In genomic region chr1:228455715-228456114, GRCh38 we compare ENCODE assay signal across 11 cellular contexts. TPM values are rescaled to one million over a fixed set of nuclear protein-coding genes. Genes with fewer than 3 reads are reported as not detected.
DNase-seq lines count a peak whose midpoint lies in the region; ATAC-seq and TF ChIP-seq lines count a peak whose summit lies in the region.
"Had no signal": no experiment of that assay in that cellular context is flagged by ENCODE, and none has a peak within 500 bp of the region (broad histone marks: within the 10 kb centered on the region; RNA-seq: fewer than 3 reads in every experiment).

No MANE protein-coding gene starts in this region.

- no peaks in the 10 kb centered on the region for H3K9me3 ChIP-seq in SU-DHL-6 (ENCODE audit: insufficient read depth, low read length)
- H3K9me3 ChIP-seq: sigmoid colon had no signal

- no peaks in the 10 kb centered on the region for H3K9me2 ChIP-seq in SU-DHL-6 (replicated peaks; ENCODE audit: insufficient read depth, low read length)

- peak overlapping the region; percentile 52 for H3K4me2 ChIP-seq in SU-DHL-6 (ENCODE audit: low read depth, low read length, poor library complexity, severe bottlenecking)
- H3K4me2 ChIP-seq: KMS-11 had no signal

- no peaks in the 10 kb centered on the region for H4K20me1 ChIP-seq in SU-DHL-6 (ENCODE audit: low read depth, low read length)

- H3K36me3 ChIP-seq in SU-DHL-6 (ENCODE audit: low read length) = no peaks in the 10 kb centered on the region
- H3K36me3 ChIP-seq: sigmoid colon had no signal

- no peaks in the 10 kb centered on the region for H3K27me3 ChIP-seq in SU-DHL-6 (ENCODE audit: low read length)

- no peak overlapping the region for H3K9ac ChIP-seq in SU-DHL-6 (ENCODE audit: low read length)
- H3K9ac ChIP-seq: KMS-11 had no signal

- DNase-seq in AG09319 (ENCODE audit: extremely low read depth, low read depth) = no peak
- peak; percentile 63 for DNase-seq in G401 (ENCODE audit: low spot score)
- peak; percentile 50 for DNase-seq in fibroblast of the aortic adventitia (ENCODE audit: low read depth)
- no peak for DNase-seq in effector CD8-positive, alpha-beta T cell (lab: John Stamatoyannopoulos, UW)
- no peak for DNase-seq in AG20443 (ENCODE audit: low spot score)
- DNase-seq in NCI-H128 (lab: John Stamatoyannopoulos, UW; ENCODE audit: unreplicated experiment) = no peak
- DNase-seq: amygdala had no signal

- TF ChIP-seq CTCF in AG09319 (IDR thresholded peaks at IDR 0.05; ENCODE audit: low read depth, low read length) = peak; percentile 32
- TF ChIP-seq CTCF in SU-DHL-6 (IDR thresholded peaks at IDR 0.05; ENCODE audit: insufficient read depth, low read length, poor library complexity, severe bottlenecking) = no peak
- TF ChIP-seq CTCF in fibroblast of the aortic adventitia (IDR thresholded peaks at IDR 0.05; ENCODE audit: insufficient read depth, low read length) = peak; percentile 54

- in situ Hi-C loops in G401 (cut with HindIII; ENCODE audit: low sequenced_read_pairs) = no loop called here

- ATAC-seq in GM18519 (IDR thresholded peaks at IDR 0.05; ENCODE audit: low FRiP score, unreplicated experiment) = no peak

- H3K4me3 ChIP-seq in SU-DHL-6 (ENCODE audit: insufficient read depth, low read length, poor library complexity, severe bottlenecking) (no peak overlapping the region), fibroblast of the aortic adventitia (ENCODE audit: low read depth, low read length) (peak overlapping the region; percentile 49)
- H3K4me3 ChIP-seq: sigmoid colon had no signal

- H3K79me2 ChIP-seq in SU-DHL-6 (ENCODE audit: insufficient read depth, low read length) = no peaks in the 10 kb centered on the region

- H2AFZ ChIP-seq in SU-DHL-6 (ENCODE audit: low read depth, low read length, severe bottlenecking) = no peak overlapping the region

- H3F3A ChIP-seq in SU-DHL-6 (ENCODE audit: insufficient read depth) = no peaks in the 10 kb centered on the region

- H3K27ac ChIP-seq in SU-DHL-6 (ENCODE audit: low read depth, low read length) = no peak overlapping the region
- H3K27ac ChIP-seq: KMS-11, sigmoid colon had no signal

RNA-seq across cellular contexts. Expression of gene RNF187, which starts 31.5 kb away (rescaled TPM):
- total RNA-seq in G401 (2014; rRNA removed; shearing (Covaris generic)) = 136 and 168 TPM in 2 replicates
- total RNA-seq in fibroblast of the aortic adventitia (ENCODE audit: low replicate concordance) = 39.8 and 78.7 TPM in 2 replicates

RNA-seq across cellular contexts. Expression of gene TRIM17, which starts 39.1 kb away (rescaled TPM):
- not detected in 2 replicates for total RNA-seq in G401 (2014; rRNA removed; shearing (Covaris generic))
- total RNA-seq in fibroblast of the aortic adventitia (ENCODE audit: low replicate concordance) = 7.0 TPM in 1 of 2 replicates, not detected in the other

RNA-seq across cellular contexts. Expression of gene TRIM11, which starts 49.1 kb away (rescaled TPM):
- 40.4 and 43.6 TPM in 2 replicates for total RNA-seq in G401 (2014; rRNA removed; shearing (Covaris generic))
- total RNA-seq in fibroblast of the aortic adventitia (ENCODE audit: low replicate concordance) = 16.2 and 53.1 TPM in 2 replicates

Comparison
In these comparisons a context has a peak if more than half of its experiments do, and no peak if none do; other contexts are left out.
1. DNase-seq: peak in G401 (single experiment) and fibroblast of the aortic adventitia (single experiment); none in AG09319 (single experiment), effector CD8-positive, alpha-beta T cell (single experiment), AG20443 (single experiment) and NCI-H128 (single experiment).